Comparison of ENCODE assay signal across 8 cellular contexts in genomic region chr5:59275537-59276276, GRCh38.
A peak's percentile ranks its signal among the peaks of the same experiment; 100 is the strongest.
DNase-seq lines count a peak whose midpoint lies in the region; ATAC-seq and TF ChIP-seq lines count a peak whose summit lies in the region.

No MANE protein-coding gene starts in this region.

- BruUV-seq in Panc1 (replicated peaks; lab: Mats Ljungman, UMichigan), result no TSS peak

- peak; percentile 39 for DNase-seq in EH (ENCODE audit: low read depth)
- no peak for DNase-seq in Panc1 (ENCODE audit: low read depth, low spot score)
- peak; percentile 40 for DNase-seq in mucosa of gallbladder (ENCODE audit: low spot score)
- no peak for DNase-seq in upper lobe of right lung
- DNase-seq in activated CD4-positive, alpha-beta T cell treated with anti-CD3 and anti-CD28 coated beads, Interleukin-2, amount 50 U/mL, for 48 hours, result no peak

- in situ Hi-C loops in Panc1 (cut with HindIII; ENCODE audit: low pct_unique_long_range_greater_than_20kb, low sequenced_read_pairs), result no loop called here

- intact Hi-C loops in Panc1 (cut with micrococcal nuclease; ENCODE audit: unreplicated experiment) (no loop called here), upper lobe of right lung (cut with DNase I) (no loop called here)

- CTCF ChIA-PET in Panc1 (lab: Charles Lee), result interaction anchor here (0.9 kb wide), 1 partner anchor 1577 kb away, joined by 7 read pairs; no protein-coding TSS in a partner anchor

- H3K4me1 ChIP-seq in Panc1 (ENCODE audit: control insufficient read depth, insufficient read depth, low read length) (peaks cover 5% of the 10 kb centered on the region; the same call in 1 of the 2 replicates), upper lobe of right lung (peaks cover 9% of the 10 kb centered on the region)

- H3K36me3 ChIP-seq in Panc1 (ENCODE audit: control insufficient read depth, insufficient read depth, low read length), result no peaks in the 10 kb centered on the region
- no peaks in the 10 kb centered on the region for H3K36me3 ChIP-seq in upper lobe of right lung

- ATAC-seq in Panc1 (peak; percentile 86), esophagus mucosa (peak; percentile 46), upper lobe of right lung (peak; percentile 86), GM21390 (IDR thresholded peaks at IDR 0.05; ENCODE audit: unreplicated experiment) (no peak), HG03039 (IDR thresholded peaks at IDR 0.05; ENCODE audit: unreplicated experiment) (no peak)

- no peaks in the 10 kb centered on the region for H3K9me3 ChIP-seq in Panc1 (ENCODE audit: control insufficient read depth, insufficient read depth, low read depth, low read length)
- no peaks in the 10 kb centered on the region for H3K9me3 ChIP-seq in upper lobe of right lung

- TF ChIP-seq CTCF in Panc1 (IDR thresholded peaks at IDR 0.05), result no peak
- no peak for TF ChIP-seq CTCF in upper lobe of right lung (IDR thresholded peaks at IDR 0.05)

- H3K4me3 ChIP-seq in Panc1 (ENCODE audit: low read depth in 2 of 2, low read length in 2 of 2) (peak overlapping the region; percentile 35 to 57), upper lobe of right lung (peak overlapping the region; percentile 54)

- H3K27me3 ChIP-seq in Panc1 (ENCODE audit: control insufficient read depth, insufficient read depth, low read length) (no peaks in the 10 kb centered on the region), upper lobe of right lung (no peaks in the 10 kb centered on the region)

- POLR2A ChIA-PET in Panc1 (lab: Charles Lee), result interaction anchor here (0.6 kb wide), 1 partner anchor 68 kb away, joined by 3 read pairs; no protein-coding TSS in a partner anchor

- H3K27ac ChIP-seq in Panc1 (ENCODE audit: low read length) (no peak overlapping the region; the same call in 1 of the 2 replicates), upper lobe of right lung (peak overlapping the region; percentile 79)

Comparison
In these comparisons a context has a peak if more than half of its experiments do, and no peak if none do; other contexts are left out.
1. DNase-seq: peak in EH (single experiment) and mucosa of gallbladder (single experiment); none in Panc1 (single experiment), upper lobe of right lung (single experiment) and activated CD4-positive, alpha-beta T cell treated with anti-CD3 and anti-CD28 coated beads, Interleukin-2, amount 50 U/mL, for 48 hours (0 of 2).
2. ATAC-seq: peak in Panc1 (single experiment), esophagus mucosa (single experiment) and upper lobe of right lung (single experiment); none in GM21390 (single experiment) and HG03039 (single experiment).